ENCODE assay signal across 8 cellular contexts in genomic region chr11:8033312-8033715, GRCh38. TPM values are rescaled to one million over a fixed set of nuclear protein-coding genes. Genes with fewer than 3 reads are reported as not detected.
A peak's percentile ranks its signal among the peaks of the same experiment; 100 is the strongest.
DNase-seq lines count a peak whose midpoint lies in the region; ATAC-seq and TF ChIP-seq lines count a peak whose summit lies in the region.

No MANE protein-coding gene starts in this region.

- H3K27ac Mint-ChIP-seq in CD14-positive monocyte (no peak overlapping the region), neural progenitor cell (peak overlapping the region; percentile 77)

- DNase-seq in CD14-positive monocyte (ENCODE audit: low spot score) (no peak), HT-29 (ENCODE audit: low spot score) (peak; percentile 75), OCI-LY7 (ENCODE audit: low spot score) (peak; percentile 40), fibroblast of pulmonary artery (ENCODE audit: low read depth) (peak; percentile 85), neural progenitor cell (ENCODE audit: low spot score) (peak; percentile 86), tibial artery (peak; percentile 78 to 82)
- DNase-seq in activated T-cell treated with anti-CD3 and anti-CD28 coated beads, Interleukin-2, amount 50 U/mL, for 48 hours, result peak; percentile 62 to 73

- peaks cover 9% of the 10 kb centered on the region for H3K4me1 Mint-ChIP-seq in CD14-positive monocyte
- H3K4me1 Mint-ChIP-seq in neural progenitor cell, result peaks cover 31% of the 10 kb centered on the region

- H3K4me2 ChIP-seq in OCI-LY7 (ENCODE audit: low read length) (no peak overlapping the region), neural progenitor cell (no peak overlapping the region)

- ATAC-seq in GM19395 (IDR thresholded peaks at IDR 0.05; ENCODE audit: unreplicated experiment), result peak; percentile 72

- no peaks in the 10 kb centered on the region for H3K4me1 ChIP-seq in OCI-LY7 (ENCODE audit: insufficient read depth, low read length, poor library complexity, severe bottlenecking)
- H3K4me1 ChIP-seq in neural progenitor cell, result peaks cover 4% of the 10 kb centered on the region
- peaks cover 0 to 10% (median 2%) of the 10 kb centered on the region in 4 donors for H3K4me1 ChIP-seq in tibial artery

- H3K9me2 ChIP-seq in OCI-LY7 (ENCODE audit: insufficient read depth, low read length), result no peaks in the 10 kb centered on the region

- H3K4me3 Mint-ChIP-seq in CD14-positive monocyte, result peak overlapping the region in 1 of 2 donors; percentile 32
- H3K4me3 Mint-ChIP-seq in neural progenitor cell, result no peak overlapping the region

- no peaks in the 10 kb centered on the region for H3K9me3 ChIP-seq in OCI-LY7 (ENCODE audit: low read length)
- H3K9me3 ChIP-seq in neural progenitor cell (ENCODE audit: low read depth), result no peaks in the 10 kb centered on the region
- H3K9me3 ChIP-seq in tibial artery, result no peaks in the 10 kb centered on the region

- H3K36me3 ChIP-seq in OCI-LY7 (ENCODE audit: insufficient read depth, low read length) (no peaks in the 10 kb centered on the region), neural progenitor cell (no peaks in the 10 kb centered on the region), tibial artery (no peaks in the 10 kb centered on the region)

- CTCF ChIA-PET in OCI-LY7 (lab: Charles Lee; ENCODE audit: unreplicated experiment), result interaction anchor here (1.2 to 1.6 kb wide), 2 partner anchors 39 to 66 kb away, joined by 4 to 10 read pairs; no protein-coding TSS in a partner anchor

- H3K27ac ChIP-seq in OCI-LY7 (ENCODE audit: low read depth, low read length, poor library complexity, severe bottlenecking) (no peak overlapping the region), neural progenitor cell (no peak overlapping the region), tibial artery (no peak overlapping the region)

- peaks cover 18% of the 10 kb centered on the region for H3K27me3 ChIP-seq in neural progenitor cell
- peaks cover 0 to 30% of the 10 kb centered on the region in 2 donors for H3K27me3 ChIP-seq in tibial artery

- H3K27me3 Mint-ChIP-seq in CD14-positive monocyte (ENCODE audit: low read depth in 3 of 3), result peaks cover 6 to 13% (median 9%) of the 10 kb centered on the region in 3 donors
- H3K27me3 Mint-ChIP-seq in neural progenitor cell (ENCODE audit: insufficient read depth, low read depth), result no peaks in the 10 kb centered on the region

- H3K4me3 ChIP-seq in OCI-LY7 (ENCODE audit: low read depth, low read length, poor library complexity, severe bottlenecking) (no peak overlapping the region), fibroblast of pulmonary artery (replicated peaks; ENCODE audit: low read depth, low read length) (no peak overlapping the region), neural progenitor cell (no peak overlapping the region), tibial artery (no peak overlapping the region)

- 0 out of 2 replicates have a peak overlapping the region, but pooled peaks have one; percentile 8 for H2AFZ ChIP-seq in OCI-LY7 (ENCODE audit: low read length)
- no peak overlapping the region for H2AFZ ChIP-seq in neural progenitor cell (replicated peaks)

- no peaks in the 10 kb centered on the region for H3K36me3 Mint-ChIP-seq in CD14-positive monocyte
- H3K36me3 Mint-ChIP-seq in neural progenitor cell, result no peaks in the 10 kb centered on the region

- H4K20me1 ChIP-seq in OCI-LY7 (ENCODE audit: insufficient read depth, low read length) (no peaks in the 10 kb centered on the region), neural progenitor cell (ENCODE audit: low read depth) (no peaks in the 10 kb centered on the region)

- intact Hi-C loops in CD14-positive monocyte (cut with micrococcal nuclease) (loop anchor here in 1 of 2 donors (2.0 kb wide), 1 partner anchor 65 kb away; no protein-coding TSS in a partner anchor), OCI-LY7 (cut with micrococcal nuclease; ENCODE audit: unreplicated experiment) (loop anchor here (1.0 to 5.0 kb wide), 2 partner anchors 39 to 66 kb away; no protein-coding TSS in a partner anchor), tibial artery (cut with DNase I; ENCODE audit: low total_unique reads) (loop anchor here (2.0 kb wide), 1 partner anchor 55 kb away; no protein-coding TSS in a partner anchor)

- POLR2A ChIA-PET in OCI-LY7 (lab: Charles Lee), result interaction anchor here (0.6 kb wide), 1 partner anchor 552 kb away, joined by 3 read pairs; no protein-coding TSS in a partner anchor

- TF ChIP-seq CTCF in CD14-positive monocyte (IDR thresholded peaks at IDR 0.05), result peak; percentile 80
- peak; percentile 89 for TF ChIP-seq CTCF in OCI-LY7 (conservative IDR thresholded peaks at IDR 0.05; ENCODE audit: low read length)
- TF ChIP-seq CTCF in fibroblast of pulmonary artery (IDR thresholded peaks at IDR 0.05; ENCODE audit: low read length, missing control alignments), result peak; percentile 93
- peak; percentile 85 for TF ChIP-seq CTCF in neural progenitor cell (IDR thresholded peaks at IDR 0.05)
- peak; percentile 82 to 87 for TF ChIP-seq CTCF in tibial artery (IDR thresholded peaks at IDR 0.05)

- H3K9ac ChIP-seq in neural progenitor cell, result no peak overlapping the region

- H3F3A ChIP-seq in neural progenitor cell (ENCODE audit: low read depth), result no peaks in the 10 kb centered on the region

- H3K9me3 Mint-ChIP-seq in CD14-positive monocyte (no peaks in the 10 kb centered on the region), neural progenitor cell (peaks cover 3% of the 10 kb centered on the region)

- H3K79me2 ChIP-seq in OCI-LY7 (ENCODE audit: insufficient read depth, low read depth, low read length), result no peaks in the 10 kb centered on the region
- H3K79me2 ChIP-seq in neural progenitor cell (ENCODE audit: low read depth), result no peaks in the 10 kb centered on the region

- no TSS peak for BruUV-seq in OCI-LY7 (replicated peaks; lab: Mats Ljungman, UMichigan)

RNA-seq across cellular contexts. Expression of gene EIF3F, which starts 46.2 kb away (rescaled TPM):
- 100 to 1,000 TPM; 179 to 243 TPM for polyA plus RNA-seq in CD14-positive monocyte
- 485 and 679 TPM in 2 replicates for total RNA-seq in HT-29 (2014; rRNA removed; shearing (Covaris generic))
- 239 and 376 TPM in 2 replicates for total RNA-seq in OCI-LY7 (2014; rRNA removed; shearing (Covaris generic))
- total RNA-seq in OCI-LY7 (2022) (367 and 403 TPM in 2 replicates), neural progenitor cell (ENCODE audit: low replicate concordance) (257 and 355 TPM in 2 replicates)

RNA-seq across cellular contexts. Expression of gene TUB, which starts 47.7 kb away (rescaled TPM):
- polyA plus RNA-seq in CD14-positive monocyte, result not detected
- total RNA-seq in HT-29 (2014; rRNA removed; shearing (Covaris generic)), result not detected in 2 replicates
- not detected in 2 replicates for total RNA-seq in OCI-LY7 (2014; rRNA removed; shearing (Covaris generic))
- total RNA-seq in OCI-LY7 (2022) (not detected in 2 replicates), neural progenitor cell (ENCODE audit: low replicate concordance) (28.7 and 41.3 TPM in 2 replicates)

Comparison
In these comparisons a context has a peak if more than half of its experiments do, and no peak if none do; other contexts are left out.
1. RNA of gene TUB, which starts 47.7 kb away (total RNA-seq): 28.7 to 41.3 TPM in neural progenitor cell; not detected in HT-29 and not detected in OCI-LY7; every median in the first group is over 10 times any median in the second.
2. Peak in every context shown above with its lines, with median percentiles within 50 percentile points of each other: CTCF ChIP-seq.